ENCODE assay signal across 8 cellular contexts in genomic region chrX:103376118-103376978, GRCh38. TPM values are rescaled to one million over a fixed set of nuclear protein-coding genes. Genes with fewer than 3 reads are reported as not detected.
DNase-seq lines count a peak whose midpoint lies in the region; ATAC-seq and TF ChIP-seq lines count a peak whose summit lies in the region.

Gene BEX3, plus strand, starts transcription at chrX:103376538. Its CDS starts 984 bp downstream, at chrX:103377522.

- H3K36me3 ChIP-seq in BJ (ENCODE audit: control insufficient read depth, insufficient read depth, low read length) (no peaks in the 10 kb centered on the region), HUES64 (ENCODE audit: insufficient read depth, low read length) (peaks cover 32% of the 10 kb centered on the region), SJCRH30 (peaks cover 6% of the 10 kb centered on the region; the same call in 1 of the 2 replicates), heart left ventricle (peaks cover 0 to 9% (median 0%) of the 10 kb centered on the region in 9 donors), osteoblast (ENCODE audit: insufficient read depth, low read length) (peaks cover 8% of the 10 kb centered on the region)

- H2AFZ ChIP-seq in osteoblast (ENCODE audit: low read length) = peak within 1 kb of the TSS; percentile 89

- no peaks in the 10 kb centered on the region for H4K20me1 ChIP-seq in osteoblast (ENCODE audit: insufficient read depth, low read length)

- 2% methylated on average over 43 of the region's 62 CpGs for WGBS in HUES64
- 3 to 34% (median 15%) methylated on average over 36 to 62 of the region's 62 CpGs for WGBS in heart left ventricle, 4 donors

- H3K27ac ChIP-seq in HUES64 (ENCODE audit: low read depth, low read length) (peak within 1 kb of the TSS; percentile 98), SJCRH30 (peak within 1 kb of the TSS; percentile 81), heart left ventricle (peak within 1 kb of the TSS in 11 of 12 donors; percentile 52 to 88 (median 80)), osteoblast (ENCODE audit: low read depth, low read length) (peak within 1 kb of the TSS; percentile 80)

- TF ChIP-seq POLR2A in heart left ventricle (IDR thresholded peaks at IDR 0.05) = peak in 1 of 2 donors; percentile 43

- DNase-seq in BJ (ENCODE audit: low read depth) (no peak), SJCRH30 (peak; percentile 61 to 68), anterior cingulate cortex (lab: John Stamatoyannopoulos, UW) (peak; percentile 1 to 84 (median 54)), heart left ventricle (peak; percentile 35 to 64 (median 53)), osteoblast (ENCODE audit: insufficient read length, low spot score, missing footprints) (peak; percentile 70), NCI-H226 (no peak)

- H3K79me2 ChIP-seq in osteoblast (ENCODE audit: insufficient read depth, low read length) = peaks cover 16% of the 10 kb centered on the region

- peak within 1 kb of the TSS; percentile 98 for H3K9ac ChIP-seq in HUES64 (ENCODE audit: low read depth, low read length)

- H3K9me3 ChIP-seq in HUES64 (ENCODE audit: insufficient read depth, low read depth, low read length) (no peaks in the 10 kb centered on the region), SJCRH30 (replicated peaks) (no peaks in the 10 kb centered on the region), heart left ventricle (no peaks in the 10 kb centered on the region), osteoblast (ENCODE audit: low read depth, low read length) (no peaks in the 10 kb centered on the region)

- POLR2A ChIA-PET in BJ (lab: Charles Lee) = no interaction called here

- peak within 1 kb of the TSS; percentile 81 for H3K4me3 ChIP-seq in BJ (ENCODE audit: low read depth, low read length)
- H3K4me3 ChIP-seq in HUES64 (ENCODE audit: low read length) = peak within 1 kb of the TSS; percentile 77
- H3K4me3 ChIP-seq in SJCRH30 = peak within 1 kb of the TSS; percentile 90
- peak within 1 kb of the TSS; percentile 48 to 89 (median 72) for H3K4me3 ChIP-seq in heart left ventricle
- peak within 1 kb of the TSS; percentile 78 for H3K4me3 ChIP-seq in osteoblast (ENCODE audit: insufficient read depth, low read length)

- ATAC-seq in heart left ventricle (peak; percentile 73 to 93 (median 92)), GM19455 (IDR thresholded peaks at IDR 0.05; ENCODE audit: unreplicated experiment) (no peak)

- H3K27me3 ChIP-seq in BJ (ENCODE audit: control insufficient read depth, insufficient read depth, low read length) = no peaks in the 10 kb centered on the region
- no peaks in the 10 kb centered on the region for H3K27me3 ChIP-seq in HUES64 (ENCODE audit: insufficient read depth, low read length)
- no peaks in the 10 kb centered on the region for H3K27me3 ChIP-seq in SJCRH30
- peaks cover 0 to 12% (median 0%) of the 10 kb centered on the region in 9 donors for H3K27me3 ChIP-seq in heart left ventricle
- H3K27me3 ChIP-seq in osteoblast (ENCODE audit: insufficient read depth, low read length) = no peaks in the 10 kb centered on the region

- TF ChIP-seq CTCF in BJ (IDR thresholded peaks at IDR 0.05; ENCODE audit: insufficient read depth, low read depth, low read length) = no peak
- no peak for TF ChIP-seq CTCF in heart left ventricle (IDR thresholded peaks at IDR 0.05)
- no peak for TF ChIP-seq CTCF in osteoblast (IDR thresholded peaks at IDR 0.05; ENCODE audit: extremely low read depth, low read depth, low read length)

- peak within 1 kb of the TSS; percentile 87 for H3K4me2 ChIP-seq in osteoblast (ENCODE audit: insufficient read depth, low read length)

- CTCF ChIA-PET in BJ (lab: Yijun Ruan, JAX) = interaction anchor here (0.7 kb wide), 1 partner anchor 47 kb away, joined by 4 read pairs; no protein-coding TSS in a partner anchor

- 0 out of 2 replicates have a peak, but pooled peaks cover 6% of the 10 kb centered on the region for H3K4me1 ChIP-seq in HUES64 (ENCODE audit: insufficient read depth, low read length)
- no peaks in the 10 kb centered on the region for H3K4me1 ChIP-seq in SJCRH30
- H3K4me1 ChIP-seq in heart left ventricle = peaks cover 0 to 6% (median 0%) of the 10 kb centered on the region in 12 donors
- peaks cover 5% of the 10 kb centered on the region for H3K4me1 ChIP-seq in osteoblast (ENCODE audit: insufficient read depth, low read length)

- intact Hi-C loops in heart left ventricle (cut with DNase I) = no loop called here

RNA-seq across cellular contexts. Expression of gene BEX3, which starts in this region (rescaled TPM):
- polyA plus RNA-seq in BJ (2011; rRNA removed) (107 and 267 TPM in 2 replicates), heart left ventricle (10 to 100 TPM; 74.4 to 85.3 TPM)
- 37.0 and 43.8 TPM in 2 replicates for polyA minus RNA-seq in BJ (2011; rRNA and poly(A)+ RNA removed)
- 401 TPM for polyA plus RNA-seq in HUES64 (2013, experiment 1 of 2)
- 452 TPM for polyA plus RNA-seq in HUES64 (2013, experiment 2 of 2)
- total RNA-seq in SJCRH30 (2014; rRNA removed; shearing (Covaris generic)) = 226 and 238 TPM in 2 replicates
- total RNA-seq in heart left ventricle (100 to 1,000 TPM; 109 to 153 (median 122) TPM), osteoblast (144 and 150 TPM in 2 replicates)

Comparison
In these comparisons a context has a peak if more than half of its experiments do, and no peak if none do; other contexts are left out.
1. DNase-seq: peak in SJCRH30 (2 of 2), anterior cingulate cortex (58 of 58), heart left ventricle (5 of 5) and osteoblast (single experiment); none in BJ (single experiment) and NCI-H226 (single experiment).
2. Peak in every context shown above with its lines, with median percentiles within 50 percentile points of each other: H3K4me3 ChIP-seq and H3K27ac ChIP-seq.